ENCODE assay signal across 22 cellular contexts in genomic region chr1:95193591-95193990, GRCh38. TPM values are rescaled to one million over a fixed set of nuclear protein-coding genes. Genes with fewer than 3 reads are reported as not detected.
DNase-seq lines count a peak whose midpoint lies in the region; ATAC-seq, FAIRE-seq and TF ChIP-seq lines count a peak whose summit lies in the region.
"Had no signal": no experiment of that assay in that cellular context is flagged by ENCODE, and none has a peak within 500 bp of the region (broad histone marks: within the 10 kb centered on the region; RNA-seq: fewer than 3 reads in every experiment).

No MANE protein-coding gene starts in this region.

- TF ChIP-seq CTCF in heart left ventricle (IDR thresholded peaks at IDR 0.05) (no peak), right atrium auricular region (IDR thresholded peaks at IDR 0.05) (no peak), HEK293 (tag by site-specific recombination; IDR thresholded peaks at IDR 0.05) (no peak)

- CTCF ChIA-PET in HEK293 (lab: Yijun Ruan, JAX): no interaction called here

- TF ChIP-seq POLR2A in heart left ventricle (IDR thresholded peaks at IDR 0.05): no peak

- peaks cover 0 to 43% (median 18%) of the 10 kb centered on the region in 12 donors for H3K4me1 ChIP-seq in heart left ventricle
- H3K4me1 ChIP-seq in right atrium auricular region: peaks cover 0 to 33% of the 10 kb centered on the region in 2 donors
- H3K4me1 ChIP-seq in HEK293 (ENCODE audit: control insufficient read depth, insufficient read depth, low read length): peaks cover 7% of the 10 kb centered on the region
- no peaks in the 10 kb centered on the region for H3K4me1 ChIP-seq in small intestine (ENCODE audit: control insufficient read depth in 2 of 2, insufficient read depth in 1 of 2, low read depth in 1 of 2, low read length in 1 of 2)
- H3K4me1 ChIP-seq: BLaER1 treated with 17β-estradiol and CSF1 and Interleukin-3, amounts not matched to agents 10 nM and 100 nM had no signal

- H3K27ac ChIP-seq in heart left ventricle: peak overlapping the region in 9 of 12 donors; percentile 22 to 88 (median 58)
- H3K27ac ChIP-seq in right atrium auricular region: peak overlapping the region; percentile 6 to 70
- no peak overlapping the region for H3K27ac ChIP-seq in HEK293 (ENCODE audit: extremely low read depth, low read depth, low read length)
- no peak overlapping the region for H3K27ac ChIP-seq in small intestine (ENCODE audit: low read depth in 1 of 2, low read length in 1 of 2)
- H3K27ac ChIP-seq: 22Rv1; BLaER1 treated with 17β-estradiol and CSF1 and Interleukin-3, amounts not matched to agents 10 nM and 100 nM; HL-60 had no signal

- 48 to 57% (median 50%) methylated on average over 1 of the region's 1 CpG for WGBS in heart left ventricle, 4 donors
- 89 to 92% (median 91%) methylated on average over 1 of the region's 1 CpG for WGBS in small intestine, 3 donors

- no peak overlapping the region for H3K4me3 ChIP-seq in heart left ventricle
- H3K4me3 ChIP-seq in right atrium auricular region: no peak overlapping the region
- no peak overlapping the region for H3K4me3 ChIP-seq in HEK293 (ENCODE audit: low read depth, low read length)
- H3K4me3 ChIP-seq in small intestine (ENCODE audit: low read depth in 1 of 2, low read length in 2 of 2): no peak overlapping the region
- H3K4me3 ChIP-seq: BLaER1 treated with 17β-estradiol and CSF1 and Interleukin-3, amounts not matched to agents 10 nM and 100 nM; GM23338 had no signal

- ATAC-seq in heart left ventricle: no peak
- ATAC-seq in left cardiac atrium: no peak
- no peak for ATAC-seq in Right ventricle myocardium superior (ENCODE audit: poor library complexity)
- ATAC-seq: CD8-positive, alpha-beta T cell; GM23338 had no signal

- H3K36me3 ChIP-seq in heart left ventricle (no peaks in the 10 kb centered on the region), right atrium auricular region (no peaks in the 10 kb centered on the region), HEK293 (ENCODE audit: control insufficient read depth in 2 of 2, insufficient read depth in 1 of 2, low read length in 2 of 2) (peaks cover 0 to 5% of the 10 kb centered on the region in 2 experiments; a peak in 2 of 3 replicates), small intestine (ENCODE audit: control insufficient read depth in 2 of 2, insufficient read depth in 2 of 2, low read length in 2 of 2) (no peaks in the 10 kb centered on the region)
- H3K36me3 ChIP-seq: BLaER1 treated with 17β-estradiol and CSF1 and Interleukin-3, amounts not matched to agents 10 nM and 100 nM had no signal

- intact Hi-C loops in heart left ventricle (cut with DNase I) (no loop called here), left cardiac atrium (cut with DNase I) (loop anchor here in 1 of 2 donors (10.0 kb wide), 1 partner anchor 69 kb away; no protein-coding TSS in a partner anchor), Right ventricle myocardium superior (cut with DNase I) (no loop called here)

- peak; percentile 39 for FAIRE-seq in small intestine (lab: Jason Lieb, UNC)
- FAIRE-seq: GM12891, GM19239, H54 had no signal

- no peak for DNase-seq in heart left ventricle
- DNase-seq in left cardiac atrium: no peak
- no peak for DNase-seq in right atrium auricular region (ENCODE audit: low spot score)
- DNase-seq in Right ventricle myocardium superior: no peak
- no peak for DNase-seq in small intestine
- DNase-seq in activated CD4-positive, CD25-positive, alpha-beta regulatory T cell treated with anti-CD3 and anti-CD28 coated beads, Interleukin-2, amount 50 U/mL, for 72 hours: no peak
- DNase-seq in NCI-H1048 (lab: John Stamatoyannopoulos, UW): no peak
- DNase-seq: CD8-positive, alpha-beta T cell; DMS 273 treated with DMSO at 0.1 percent for 48 hours; DMS53; DND-41; EL; HCEC 1CT; HFFc6 had no signal

- H3K27me3 ChIP-seq in heart left ventricle (no peaks in the 10 kb centered on the region), right atrium auricular region (no peaks in the 10 kb centered on the region), small intestine (ENCODE audit: control insufficient read depth in 2 of 2, insufficient read depth in 2 of 2, low read length in 2 of 2) (no peaks in the 10 kb centered on the region)
- H3K27me3 ChIP-seq: BLaER1 treated with 17β-estradiol and CSF1 and Interleukin-3, amounts not matched to agents 10 nM and 100 nM had no signal

- H3K9me3 ChIP-seq in heart left ventricle (peaks cover 0 to 4% (median 0%) of the 10 kb centered on the region in 12 donors), right atrium auricular region (no peaks in the 10 kb centered on the region), HEK293 (ENCODE audit: control insufficient read depth, insufficient read depth, low read depth, low read length) (no peaks in the 10 kb centered on the region), small intestine (ENCODE audit: control insufficient read depth, low read depth) (no peaks in the 10 kb centered on the region)
- H3K9me3 ChIP-seq: BLaER1 treated with 17β-estradiol and CSF1 and Interleukin-3, amounts not matched to agents 10 nM and 100 nM had no signal

- POLR2A ChIA-PET in HEK293 (lab: Yijun Ruan, JAX): no interaction called here

TF ChIP-seq in HEK293, 187 proteins besides CTCF, POLR2A, EP300 and RAD21:
- peak; percentile 72; the same call in 1 of the 2 replicates for TF ChIP-seq REST (tag by site-specific recombination; IDR thresholded peaks at IDR 0.05)
- no peak for TF ChIP-seq ZFP37 (tag by site-specific recombination; IDR thresholded peaks at IDR 0.05)

RNA-seq across cellular contexts. Expression of gene RWDD3, which starts 40.4 kb away (rescaled TPM):
- 10 to 100 TPM in 7 of 9 donors, 1 to 10 TPM in 2; 8.9 to 24.8 (median 14.8) TPM for total RNA-seq in heart left ventricle
- polyA plus RNA-seq in heart left ventricle: 10 to 100 TPM; 11.2 to 41.1 TPM
- total RNA-seq in left cardiac atrium: 10 to 100 TPM; 12.3 to 17.7 TPM
- 1 to 10 TPM; 8.0 to 9.2 TPM for total RNA-seq in right atrium auricular region
- total RNA-seq in Right ventricle myocardium superior: 15.9 TPM
- polyA plus RNA-seq in small intestine: 10 to 100 TPM; 18.1 to 25.7 (median 21.9) TPM

Comparison
In these comparisons a context has a peak if more than half of its experiments do, and no peak if none do; other contexts are left out.
1. H3K27ac ChIP-seq: peak in heart left ventricle (9 of 12) and right atrium auricular region (2 of 2); none in HEK293 (single experiment) and small intestine (0 of 2).